Comparison of ENCODE assay signal across 2 cellular contexts in genomic region chr19:2804156-2805004, GRCh38.
TF ChIP-seq lines count a peak whose summit lies in the region.

No MANE protein-coding gene starts in this region.

TF ChIP-seq in WTC11, 78 proteins besides CTCF, POLR2A, EP300 and RAD21 (continued from another document):
- no peak for TF ChIP-seq EMX1 (CRISPR knock-in tag; IDR thresholded peaks at IDR 0.05)
- no peak for TF ChIP-seq ETV6 (CRISPR knock-in tag; IDR thresholded peaks at IDR 0.05)
- TF ChIP-seq NR3C1 (CRISPR knock-in tag; conservative IDR thresholded peaks at IDR 0.05; ENCODE audit: low read depth): no peak

TF ChIP-seq in GM23338, 12 proteins besides CTCF, POLR2A, EP300 and RAD21 (continued from another document):
- TF ChIP-seq, protein P1, sequence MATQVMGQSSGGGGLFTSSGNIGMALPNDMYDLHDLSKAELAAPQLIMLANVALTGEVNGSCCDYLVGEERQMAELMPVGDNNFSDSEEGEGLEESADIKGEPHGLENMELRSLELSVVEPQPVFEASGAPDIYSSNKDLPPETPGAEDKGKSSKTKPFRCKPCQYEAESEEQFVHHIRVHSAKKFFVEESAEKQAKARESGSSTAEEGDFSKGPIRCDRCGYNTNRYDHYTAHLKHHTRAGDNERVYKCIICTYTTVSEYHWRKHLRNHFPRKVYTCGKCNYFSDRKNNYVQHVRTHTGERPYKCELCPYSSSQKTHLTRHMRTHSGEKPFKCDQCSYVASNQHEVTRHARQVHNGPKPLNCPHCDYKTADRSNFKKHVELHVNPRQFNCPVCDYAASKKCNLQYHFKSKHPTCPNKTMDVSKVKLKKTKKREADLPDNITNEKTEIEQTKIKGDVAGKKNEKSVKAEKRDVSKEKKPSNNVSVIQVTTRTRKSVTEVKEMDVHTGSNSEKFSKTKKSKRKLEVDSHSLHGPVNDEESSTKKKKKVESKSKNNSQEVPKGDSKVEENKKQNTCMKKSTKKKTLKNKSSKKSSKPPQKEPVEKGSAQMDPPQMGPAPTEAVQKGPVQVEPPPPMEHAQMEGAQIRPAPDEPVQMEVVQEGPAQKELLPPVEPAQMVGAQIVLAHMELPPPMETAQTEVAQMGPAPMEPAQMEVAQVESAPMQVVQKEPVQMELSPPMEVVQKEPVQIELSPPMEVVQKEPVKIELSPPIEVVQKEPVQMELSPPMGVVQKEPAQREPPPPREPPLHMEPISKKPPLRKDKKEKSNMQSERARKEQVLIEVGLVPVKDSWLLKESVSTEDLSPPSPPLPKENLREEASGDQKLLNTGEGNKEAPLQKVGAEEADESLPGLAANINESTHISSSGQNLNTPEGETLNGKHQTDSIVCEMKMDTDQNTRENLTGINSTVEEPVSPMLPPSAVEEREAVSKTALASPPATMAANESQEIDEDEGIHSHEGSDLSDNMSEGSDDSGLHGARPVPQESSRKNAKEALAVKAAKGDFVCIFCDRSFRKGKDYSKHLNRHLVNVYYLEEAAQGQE (IDR thresholded peaks at IDR 0.05; ENCODE audit: unreplicated experiment): no peak
- TF ChIP-seq ZNF462 (CRISPR knock-in tag; IDR thresholded peaks at IDR 0.05) (no peak), CREB1 (CRISPR knock-in tag; IDR thresholded peaks at IDR 0.05; ENCODE audit: low read depth) (no peak)
